In genomic region chr6:3453410-3453809, GRCh38 we compare ENCODE assay signal across 19 cellular contexts. TPM values are rescaled to one million over a fixed set of nuclear protein-coding genes. Genes with fewer than 3 reads are reported as not detected.
DNase-seq lines count a peak whose midpoint lies in the region; ATAC-seq, FAIRE-seq and TF ChIP-seq lines count a peak whose summit lies in the region.
"Had no signal": no experiment of that assay in that cellular context is flagged by ENCODE, and none has a peak within 500 bp of the region (broad histone marks: within the 10 kb centered on the region; RNA-seq: fewer than 3 reads in every experiment).

No MANE protein-coding gene starts in this region.

- H3K9me3 ChIP-seq in A549: no peaks in the 10 kb centered on the region
- no peaks in the 10 kb centered on the region for H3K9me3 ChIP-seq in HCT116 (ENCODE audit: control insufficient read depth in 1 of 2, insufficient read depth in 1 of 2, low read depth in 1 of 2, low read length in 2 of 2)
- H3K9me3 ChIP-seq in RWPE2 (ENCODE audit: severe bottlenecking): no peaks in the 10 kb centered on the region
- H3K9me3 ChIP-seq: mucosa of descending colon, stomach had no signal

- H3K4me2 ChIP-seq in A549: peak overlapping the region; percentile 86; the same call in 2 of the 3 replicates
- no peak overlapping the region for H3K4me2 ChIP-seq in HCT116 (ENCODE audit: low read length)

- TF ChIP-seq CTCF in A549 (IDR thresholded peaks at IDR 0.05) (no peak), HCT116 (IDR thresholded peaks at IDR 0.05 in 2 of 3, conservative IDR thresholded peaks at IDR 0.05 in 1 of 3; ENCODE audit: borderline replicate concordance in 1 of 3, insufficient read depth in 1 of 3, low read depth in 2 of 3, low read length in 2 of 3) (no peak), RWPE2 (IDR thresholded peaks at IDR 0.05; ENCODE audit: poor library complexity, severe bottlenecking) (peak; percentile 5), foreskin keratinocyte (conservative IDR thresholded peaks at IDR 0.05) (peak; percentile 31)

- no peak for DNase-seq in A549 (ENCODE audit: low read depth in 1 of 2, low spot score in 1 of 2)
- no peak for DNase-seq in HCT116 (ENCODE audit: low read depth, low spot score)
- DNase-seq in RWPE2 (ENCODE audit: low spot score): no peak
- no peak for DNase-seq in foreskin keratinocyte
- DNase-seq in activated effector memory CD4-positive, alpha-beta T cell treated with Interleukin-2 at 50 U/mL for 16 hours: no peak
- DNase-seq: activated CD4-positive, CD25-positive, alpha-beta regulatory T cell; CD4-positive, alpha-beta memory T cell; DND-41; left cardiac atrium; mucosa of descending colon; MV-4-11; NCI-H524 treated with DMSO at 0.1 percent for 48 hours; stimulated activated CD4-positive, alpha-beta T cell treated with anti-CD3 and anti-CD28 coated beads, Interleukin-1b, Interleukin-23, amount 100 ng/mL, for 48 hours; stomach had no signal

- ATAC-seq in A549: no peak
- ATAC-seq in HCT116: no peak
- no peak for ATAC-seq in RWPE2 (ENCODE audit: low read depth)
- no peak for ATAC-seq in foreskin keratinocyte
- no peak for ATAC-seq in HG03354 (IDR thresholded peaks at IDR 0.05; ENCODE audit: poor library complexity, severe bottlenecking, unreplicated experiment)
- ATAC-seq in GM18858 (IDR thresholded peaks at IDR 0.05; ENCODE audit: unreplicated experiment): no peak
- no peak for ATAC-seq in HG03135 (IDR thresholded peaks at IDR 0.05; ENCODE audit: unreplicated experiment)
- ATAC-seq: left cardiac atrium, mucosa of descending colon, sciatic nerve had no signal

- TF ChIP-seq EP300 in A549 (IDR thresholded peaks at IDR 0.05): no peak

- no peaks in the 10 kb centered on the region for H3K9me2 ChIP-seq in HCT116 (ENCODE audit: insufficient read depth)

- 87% methylated on average over 3 of the region's 3 CpGs for WGBS in A549 (ENCODE audit: missing lambda C conversion rate)

- POLR2A ChIA-PET in A549 (lab: Yijun Ruan, JAX) (no interaction called here), HCT116 (lab: Charles Lee) (no interaction called here)

- H2AFZ ChIP-seq in HCT116 (ENCODE audit: low read depth, low read length, poor library complexity, severe bottlenecking): no peak overlapping the region

- intact Hi-C loops in HCT116 (cut with micrococcal nuclease): no loop called here

- CTCF ChIA-PET in A549 (lab: Yijun Ruan, JAX): interaction anchor here (1.1 to 1.6 kb wide), 6 partner anchors 9 to 177 kb away, joined by 3 to 7 read pairs (median 4); no protein-coding TSS in a partner anchor
- CTCF ChIA-PET in HCT116 (lab: Charles Lee): no interaction called here

- H3K27me3 ChIP-seq in HCT116 (ENCODE audit: insufficient read depth, low read length): no peaks in the 10 kb centered on the region
- no peaks in the 10 kb centered on the region for H3K27me3 ChIP-seq in RWPE2 (ENCODE audit: insufficient read depth, poor library complexity, severe bottlenecking)
- peaks cover 28% of the 10 kb centered on the region for H3K27me3 ChIP-seq in foreskin keratinocyte

- H3K36me3 ChIP-seq in HCT116 (ENCODE audit: control insufficient read depth in 1 of 2, insufficient read depth in 2 of 2, low read length in 2 of 2) (0 out of 4 replicates have a peak, but pooled peaks cover 0 to 3% of the 10 kb centered on the region in 2 experiments), RWPE2 (ENCODE audit: low read depth) (no peaks in the 10 kb centered on the region)
- H3K36me3 ChIP-seq: stomach had no signal

- H3K4me3 ChIP-seq in A549 (no peak overlapping the region), HCT116 (replicated peaks in 1 of 2; ENCODE audit: low read depth in 1 of 2, low read length in 2 of 2) (no peak overlapping the region), RWPE2 (ENCODE audit: severe bottlenecking) (no peak overlapping the region)
- H3K4me3 ChIP-seq: mucosa of descending colon had no signal

- H4K20me1 ChIP-seq in HCT116 (ENCODE audit: insufficient read depth): no peaks in the 10 kb centered on the region

- H3K27ac ChIP-seq in A549: no peak overlapping the region
- H3K27ac ChIP-seq in HCT116 (ENCODE audit: low read depth, low read length): no peak overlapping the region
- H3K27ac ChIP-seq in RWPE2 (ENCODE audit: poor library complexity, severe bottlenecking): no peak overlapping the region
- no peak overlapping the region for H3K27ac ChIP-seq in foreskin keratinocyte
- H3K27ac ChIP-seq: stomach had no signal

- BruUV-seq in HCT116 (replicated peaks; lab: Mats Ljungman, UMichigan): no TSS peak

- H3K9ac ChIP-seq in HCT116 (ENCODE audit: low read length): no peak overlapping the region

- no peak for FAIRE-seq in A549 (lab: Jason Lieb, UNC)
- FAIRE-seq: endometrium had no signal

- RAD21 ChIA-PET in HCT116 (lab: Charles Lee; ENCODE audit: low non-redundant PET in 1 of 2, low total read pairs in 2 of 2, uncharacterized antibody in 2 of 2, unreplicated experiment in 2 of 2): no interaction called here

- peaks cover 23% of the 10 kb centered on the region; the same call in 2 of the 3 replicates for H3K4me1 ChIP-seq in A549
- peaks cover 10 to 22% of the 10 kb centered on the region in 2 experiments for H3K4me1 ChIP-seq in HCT116 (ENCODE audit: control insufficient read depth in 1 of 2, insufficient read depth in 2 of 2, low read length in 2 of 2)
- peaks cover 2% of the 10 kb centered on the region for H3K4me1 ChIP-seq in RWPE2 (ENCODE audit: insufficient read depth, poor library complexity, severe bottlenecking)
- peaks cover 12% of the 10 kb centered on the region for H3K4me1 ChIP-seq in foreskin keratinocyte

- TF ChIP-seq POLR2A in A549 (IDR thresholded peaks at IDR 0.05; ENCODE audit: low read length) (no peak), HCT116 (IDR thresholded peaks at IDR 0.05; ENCODE audit: borderline replicate concordance, extremely low read depth, insufficient read depth, insufficient read length) (no peak)

- peaks cover 18% of the 10 kb centered on the region for H3K79me2 ChIP-seq in HCT116 (ENCODE audit: insufficient read depth, low read length)

- TF ChIP-seq RAD21 in A549 (conservative IDR thresholded peaks at IDR 0.05 in 1 of 2, IDR thresholded peaks at IDR 0.05 in 1 of 2) (peak in 1 of 2 experiments; percentile 9; a peak in 1 of 5 replicates), HCT116 (IDR thresholded peaks at IDR 0.05; ENCODE audit: low read depth) (peak; percentile 37)

TF ChIP-seq in A549, 52 proteins besides CTCF, POLR2A, EP300 and RAD21:
- TF ChIP-seq MAZ (IDR thresholded peaks at IDR 0.05; ENCODE audit: borderline replicate concordance, low read depth, low read length): no peak
- TF ChIP-seq HOXB13 (CRISPR knock-in tag; IDR thresholded peaks at IDR 0.05; ENCODE audit: low read depth): no peak
- TF ChIP-seq TFCP2L1 (CRISPR knock-in tag; IDR thresholded peaks at IDR 0.05): no peak
- no peak for TF ChIP-seq EHF (CRISPR knock-in tag; IDR thresholded peaks at IDR 0.05)
- TF ChIP-seq RARB (CRISPR knock-in tag; IDR thresholded peaks at IDR 0.05): no peak
- TF ChIP-seq BCL3 (IDR thresholded peaks at IDR 0.05): no peak
- no peak for TF ChIP-seq HOXA7 (CRISPR knock-in tag; IDR thresholded peaks at IDR 0.05)
- no peak for TF ChIP-seq CHD4 (IDR thresholded peaks at IDR 0.05; ENCODE audit: borderline replicate concordance)
- no peak for TF ChIP-seq ESRRA (IDR thresholded peaks at IDR 0.05; ENCODE audit: borderline replicate concordance, low read length)
TF ChIP-seq in A549: peak in this region for 0.

TF ChIP-seq in HCT116, 20 proteins besides CTCF, POLR2A, EP300 and RAD21:
- TF ChIP-seq EZH2phosphoT487 (IDR thresholded peaks at IDR 0.05; ENCODE audit: borderline replicate concordance): no peak
- TF ChIP-seq MAX (IDR thresholded peaks at IDR 0.05): no peak
- TF ChIP-seq SP1 (IDR thresholded peaks at IDR 0.05; ENCODE audit: low read depth): no peak
- TF ChIP-seq FOSL1 (IDR thresholded peaks at IDR 0.05; ENCODE audit: low read depth): no peak
- no peak for TF ChIP-seq SIN3A (IDR thresholded peaks at IDR 0.05; ENCODE audit: low read depth)

RNA-seq across cellular contexts. Expression of gene SLC22A23, which starts 3.4 kb away (rescaled TPM):
- polyA plus RNA-seq in A549 (2011; rRNA removed): 4.4 and 9.3 TPM in 2 replicates
- polyA plus RNA-seq in A549 (2012; cell fraction: cytosol; rRNA removed): 3.0 and 3.9 TPM in 2 replicates
- 5.0 and 7.8 TPM in 2 replicates for polyA plus RNA-seq in A549 (2012; cell fraction: nucleus; rRNA removed)
- 5.1 to 6.3 TPM (median 6.2 TPM) in 3 replicates for polyA plus RNA-seq in A549 (2017; fragmentation: RNase III; extraction: RNeasy Plus Mini Kit Qiagen cat#74134 plus additional on column Dnase treatment)
- polyA minus RNA-seq in A549 (2011; rRNA and poly(A)+ RNA removed): 11.4 and 14.7 TPM in 2 replicates
- 11.5 TPM for total RNA-seq in HCT116 (2021; ENCODE audit: unreplicated experiment)
- 6.8 and 7.7 TPM in 2 replicates for polyA plus RNA-seq in HCT116 (2012)
- total RNA-seq in foreskin keratinocyte: 2.2 and 2.8 TPM in 2 replicates
- 1.1 and 1.3 TPM in 2 replicates for polyA plus RNA-seq in foreskin keratinocyte

Comparison
In these comparisons a context has a peak if more than half of its experiments do, and no peak if none do; other contexts are left out.
1. CTCF ChIP-seq: peak in RWPE2 (single experiment) and foreskin keratinocyte (single experiment); none in A549 (single experiment) and HCT116 (0 of 3).